ENCODE assay signal across 14 cellular contexts in genomic region chr17:80738987-80739730, GRCh38.
A peak's percentile ranks its signal among the peaks of the same experiment; 100 is the strongest.
DNase-seq lines count a peak whose midpoint lies in the region; TF ChIP-seq lines count a peak whose summit lies in the region.
"Had no signal": no experiment of that assay in that cellular context is flagged by ENCODE, and none has a peak within 500 bp of the region (broad histone marks: within the 10 kb centered on the region; RNA-seq: fewer than 3 reads in every experiment).

No MANE protein-coding gene starts in this region.

- peak overlapping the region; percentile 42 for H3K4me3 Mint-ChIP-seq in T-helper 1 cell treated with Interleukin-12 subunit alpha and Interleukin-12 subunit beta and Interleukin-4 antibody, amounts not matched to agents 30 μg/mL and 1 μg/mL, for 36 hours
- H3K4me3 Mint-ChIP-seq in immature natural killer cell: peak overlapping the region in 4 of 5 donors; percentile 36 to 69 (median 54)
- H3K4me3 Mint-ChIP-seq: mesothelial cell of epicardium had no signal

- H3K9me3 Mint-ChIP-seq in T-helper 1 cell treated with Interleukin-12 subunit alpha and Interleukin-12 subunit beta and Interleukin-4 antibody, amounts not matched to agents 30 μg/mL and 1 μg/mL, for 36 hours: no peaks in the 10 kb centered on the region
- H3K9me3 Mint-ChIP-seq in immature natural killer cell: no peaks in the 10 kb centered on the region

- H3K4me1 Mint-ChIP-seq in T-helper 1 cell treated with Interleukin-12 subunit alpha and Interleukin-12 subunit beta and Interleukin-4 antibody, amounts not matched to agents 30 μg/mL and 1 μg/mL, for 36 hours (ENCODE audit: low read depth): peaks cover 52% of the 10 kb centered on the region
- H3K4me1 Mint-ChIP-seq in immature natural killer cell: peaks cover 27 to 34% of the 10 kb centered on the region in 2 donors
- H3K4me1 Mint-ChIP-seq: mesothelial cell of epicardium had no signal

- peaks cover 50% of the 10 kb centered on the region for H3K36me3 Mint-ChIP-seq in T-helper 1 cell treated with Interleukin-12 subunit alpha and Interleukin-12 subunit beta and Interleukin-4 antibody, amounts not matched to agents 30 μg/mL and 1 μg/mL, for 36 hours (ENCODE audit: low read depth)
- H3K36me3 Mint-ChIP-seq in immature natural killer cell: peaks cover 0 to 24% (median 3%) of the 10 kb centered on the region in 3 donors

- DNase-seq in CD1c-positive myeloid dendritic cell (ENCODE audit: extremely low spot score) (peak; percentile 29), D341Med (ENCODE audit: low spot score) (peak; percentile 43), immature natural killer cell (peak; percentile 55 to 71 (median 63)), GDM1 (lab: John Stamatoyannopoulos, UW) (no peak), cerebellum (ENCODE audit: low spot score) (no peak), hippocampal formation (lab: John Stamatoyannopoulos, UW) (no peak), erythroblast (lab: John Stamatoyannopoulos, UW) (no peak)
- DNase-seq: brain microvascular endothelial cell; occipital lobe; stimulated activated CD4-positive, alpha-beta T cell treated with anti-CD3 and anti-CD28 coated beads, Interleukin-4, amount 100 ng/mL, for 24 hours; SW 1271; transverse colon had no signal

- no peak for TF ChIP-seq POLR2A in erythroblast (IDR thresholded peaks at IDR 0.05; ENCODE audit: low read length)

- no peaks in the 10 kb centered on the region for H3K27me3 Mint-ChIP-seq in T-helper 1 cell treated with Interleukin-12 subunit alpha and Interleukin-12 subunit beta and Interleukin-4 antibody, amounts not matched to agents 30 μg/mL and 1 μg/mL, for 36 hours (ENCODE audit: low read depth)
- peaks cover 0 to 13% (median 5%) of the 10 kb centered on the region in 3 donors for H3K27me3 Mint-ChIP-seq in immature natural killer cell (ENCODE audit: low read depth in 3 of 3)

- peak overlapping the region; percentile 77 for H3K27ac Mint-ChIP-seq in T-helper 1 cell treated with Interleukin-12 subunit alpha and Interleukin-12 subunit beta and Interleukin-4 antibody, amounts not matched to agents 30 μg/mL and 1 μg/mL, for 36 hours
- H3K27ac Mint-ChIP-seq in immature natural killer cell: peak overlapping the region; percentile 83 to 96 (median 95)
- H3K27ac Mint-ChIP-seq: mesothelial cell of epicardium had no signal

Comparison
In these comparisons a context has a peak if more than half of its experiments do, and no peak if none do; other contexts are left out.
1. DNase-seq: peak in CD1c-positive myeloid dendritic cell (single experiment), D341Med (single experiment) and immature natural killer cell (3 of 3); none in GDM1 (single experiment), cerebellum (single experiment), hippocampal formation (0 of 2) and erythroblast (0 of 2).